ENCODE assay signal across 13 cellular contexts in genomic region chr2:25169073-25169470, GRCh38. TPM values are rescaled to one million over a fixed set of nuclear protein-coding genes. Genes with fewer than 3 reads are reported as not detected.
DNase-seq lines count a peak whose midpoint lies in the region; ATAC-seq lines count a peak whose summit lies in the region.
"Had no signal": no experiment of that assay in that cellular context is flagged by ENCODE, and none has a peak within 500 bp of the region (broad histone marks: within the 10 kb centered on the region; RNA-seq: fewer than 3 reads in every experiment).

No MANE protein-coding gene starts in this region.

- H4K8ac ChIP-seq in mesendoderm (ENCODE audit: low read depth, low read length) = no peak overlapping the region

- WGBS in mesendoderm (ENCODE audit: extremely low coverage, insufficient coverage, low lambda C conversion rate) = no CpG with 5 or more reads among the region's 2 CpGs

- H3K27ac Mint-ChIP-seq in activated naive CD4-positive, alpha-beta T cell treated with anti-CD3 and anti-CD28 coated beads, Interleukin-2, amount 10 ng/mL, durations not matched to agents 7 days and 5 days = no peak overlapping the region
- no peak overlapping the region for H3K27ac Mint-ChIP-seq in activated naive CD4-positive, alpha-beta T cell treated with anti-CD3 and anti-CD28 coated beads, Interleukin-2, amount 50 U/mL, for 72 hours
- no peak overlapping the region for H3K27ac Mint-ChIP-seq in activated T-helper 2 cell treated with anti-CD3 and anti-CD28 coated beads, Interferon-gamma antibody, Interleukin-2, Interleukin-4, amounts not matched to agents 10 μg/mL and 5 μg/mL and 100 μg/mL, durations not matched to agents 14 hours and 24 hours and 36 hours
- no peak overlapping the region for H3K27ac Mint-ChIP-seq in stimulated activated naive CD8-positive, alpha-beta T cell treated with anti-CD3 and anti-CD28 coated beads, Interleukin-15, amount 100 ng/mL, for 72 hours

- H2AK5ac ChIP-seq in mesendoderm (ENCODE audit: low read length) = no peak overlapping the region

- H3K23ac ChIP-seq in mesendoderm (ENCODE audit: low read length) = no peak overlapping the region

- no peaks in the 10 kb centered on the region for H3K79me1 ChIP-seq in mesendoderm (ENCODE audit: low read length)

- H3K27me3 Mint-ChIP-seq in activated naive CD4-positive, alpha-beta T cell treated with anti-CD3 and anti-CD28 coated beads, Interleukin-2, amount 10 ng/mL, durations not matched to agents 7 days and 5 days = peaks cover 87% of the 10 kb centered on the region
- H3K27me3 Mint-ChIP-seq in activated T-helper 2 cell treated with anti-CD3 and anti-CD28 coated beads, Interferon-gamma antibody, Interleukin-2, Interleukin-4, amounts not matched to agents 10 μg/mL and 5 μg/mL and 100 μg/mL, durations not matched to agents 14 hours and 24 hours and 36 hours (ENCODE audit: low read depth) = peaks cover 77% of the 10 kb centered on the region
- peaks cover 51% of the 10 kb centered on the region for H3K27me3 Mint-ChIP-seq in stimulated activated naive CD8-positive, alpha-beta T cell treated with anti-CD3 and anti-CD28 coated beads, Interleukin-15, amount 100 ng/mL, for 72 hours

- no peak overlapping the region for H2BK5ac ChIP-seq in mesendoderm (ENCODE audit: low read length)

- H3K4me1 Mint-ChIP-seq in activated naive CD4-positive, alpha-beta T cell treated with anti-CD3 and anti-CD28 coated beads, Interleukin-2, amount 10 ng/mL, durations not matched to agents 7 days and 5 days = peaks cover 39% of the 10 kb centered on the region
- H3K4me1 Mint-ChIP-seq in activated T-helper 2 cell treated with anti-CD3 and anti-CD28 coated beads, Interferon-gamma antibody, Interleukin-2, Interleukin-4, amounts not matched to agents 10 μg/mL and 5 μg/mL and 100 μg/mL, durations not matched to agents 14 hours and 24 hours and 36 hours (ENCODE audit: low read depth) = peaks cover 17% of the 10 kb centered on the region
- H3K4me1 Mint-ChIP-seq in stimulated activated naive CD8-positive, alpha-beta T cell treated with anti-CD3 and anti-CD28 coated beads, Interleukin-15, amount 100 ng/mL, for 72 hours = peaks cover 38% of the 10 kb centered on the region

- no peaks in the 10 kb centered on the region for H3K36me3 ChIP-seq in mesendoderm (ENCODE audit: control insufficient read depth, insufficient read depth, low read length)

- H3K27me3 ChIP-seq in mesendoderm (ENCODE audit: insufficient read depth, low read length, poor library complexity) = peaks cover 20% of the 10 kb centered on the region

- H3K4me1 ChIP-seq in mesendoderm (ENCODE audit: control insufficient read depth, low read depth, low read length) = no peaks in the 10 kb centered on the region

- H3K56ac ChIP-seq in mesendoderm (ENCODE audit: low read length) = peak overlapping the region; percentile 86

- H3K18ac ChIP-seq in mesendoderm (ENCODE audit: low read length) = no peak overlapping the region

- no peaks in the 10 kb centered on the region for H3K36me3 Mint-ChIP-seq in activated naive CD4-positive, alpha-beta T cell treated with anti-CD3 and anti-CD28 coated beads, Interleukin-2, amount 10 ng/mL, durations not matched to agents 7 days and 5 days
- H3K36me3 Mint-ChIP-seq in activated naive CD4-positive, alpha-beta T cell treated with anti-CD3 and anti-CD28 coated beads, Interleukin-2, amount 50 U/mL, for 72 hours = peaks cover 7 to 8% of the 10 kb centered on the region in 2 donors
- no peaks in the 10 kb centered on the region for H3K36me3 Mint-ChIP-seq in activated T-helper 2 cell treated with anti-CD3 and anti-CD28 coated beads, Interferon-gamma antibody, Interleukin-2, Interleukin-4, amounts not matched to agents 10 μg/mL and 5 μg/mL and 100 μg/mL, durations not matched to agents 14 hours and 24 hours and 36 hours (ENCODE audit: low read depth)

- CTCF ChIA-PET in activated naive CD4-positive, alpha-beta T cell treated with anti-CD3 and anti-CD28 coated beads, Interleukin-2, amount 10 ng/mL, durations not matched to agents 7 days and 5 days (lab: Charles Lee) = interaction anchor here (2.0 kb wide), 1 partner anchor 26 kb away, joined by 7 read pairs; no protein-coding TSS in a partner anchor

- ATAC-seq in activated naive CD4-positive, alpha-beta T cell treated with anti-CD3 and anti-CD28 coated beads, Interleukin-2, amount 50 U/mL, for 72 hours = no peak
- no peak for ATAC-seq in stimulated activated naive CD8-positive, alpha-beta T cell treated with anti-CD3 and anti-CD28 coated beads, Interleukin-15, amount 100 ng/mL, for 72 hours

- no peak overlapping the region for H3K27ac ChIP-seq in mesendoderm (ENCODE audit: low read depth, low read length)

- DNase-seq in activated naive CD4-positive, alpha-beta T cell treated with anti-CD3 and anti-CD28 coated beads, Interleukin-2, amount 10 ng/mL, durations not matched to agents 7 days and 5 days = no peak
- no peak for DNase-seq in activated naive CD4-positive, alpha-beta T cell treated with anti-CD3 and anti-CD28 coated beads, Interleukin-2, amount 50 U/mL, for 72 hours (ENCODE audit: low spot score in 2 of 2)
- DNase-seq in activated T-helper 2 cell treated with anti-CD3 and anti-CD28 coated beads, Interferon-gamma antibody, Interleukin-2, Interleukin-4, amounts not matched to agents 10 μg/mL and 5 μg/mL and 100 μg/mL, durations not matched to agents 14 hours and 24 hours and 36 hours (ENCODE audit: low spot score) = no peak
- no peak for DNase-seq in mesendoderm
- no peak for DNase-seq in stimulated activated naive CD8-positive, alpha-beta T cell treated with anti-CD3 and anti-CD28 coated beads, Interleukin-15, amount 100 ng/mL, for 72 hours
- no peak for DNase-seq in stimulated activated CD8-positive, alpha-beta memory T cell treated with anti-CD3 and anti-CD28 coated beads, Interleukin-4, amount 100 ng/mL, for 48 hours
- no peak for DNase-seq in amygdala (lab: John Stamatoyannopoulos, UW)
- DNase-seq in NOMO-1 treated with DMSO at 0.1 percent for 48 hours (lab: John Stamatoyannopoulos, UW; ENCODE audit: unreplicated experiment) = no peak
- DNase-seq: caudate nucleus, erythroblast, SHP77 treated with DMSO at 0.1 percent for 48 hours had no signal

- no peaks in the 10 kb centered on the region for H3K9me3 Mint-ChIP-seq in activated naive CD4-positive, alpha-beta T cell treated with anti-CD3 and anti-CD28 coated beads, Interleukin-2, amount 10 ng/mL, durations not matched to agents 7 days and 5 days
- no peaks in the 10 kb centered on the region for H3K9me3 Mint-ChIP-seq in activated naive CD4-positive, alpha-beta T cell treated with anti-CD3 and anti-CD28 coated beads, Interleukin-2, amount 50 U/mL, for 72 hours
- no peaks in the 10 kb centered on the region for H3K9me3 Mint-ChIP-seq in activated T-helper 2 cell treated with anti-CD3 and anti-CD28 coated beads, Interferon-gamma antibody, Interleukin-2, Interleukin-4, amounts not matched to agents 10 μg/mL and 5 μg/mL and 100 μg/mL, durations not matched to agents 14 hours and 24 hours and 36 hours
- H3K9me3 Mint-ChIP-seq in stimulated activated naive CD8-positive, alpha-beta T cell treated with anti-CD3 and anti-CD28 coated beads, Interleukin-15, amount 100 ng/mL, for 72 hours = no peaks in the 10 kb centered on the region

- no peak overlapping the region for H2BK120ac ChIP-seq in mesendoderm (ENCODE audit: low read depth, low read length)

- H4K5ac ChIP-seq in mesendoderm (ENCODE audit: low read length) = no peak overlapping the region

- H3K4me3 ChIP-seq in mesendoderm (ENCODE audit: low read length) = no peak overlapping the region
- H3K4me3 ChIP-seq: lung had no signal

- intact Hi-C loops in activated T-helper 2 cell treated with anti-CD3 and anti-CD28 coated beads, Interferon-gamma antibody, Interleukin-2, Interleukin-4, amounts not matched to agents 10 μg/mL and 5 μg/mL and 100 μg/mL, durations not matched to agents 14 hours and 24 hours and 36 hours (cut with micrococcal nuclease) = no loop called here

- H3K9ac ChIP-seq in mesendoderm (ENCODE audit: low read length) = no peak overlapping the region

- no peaks in the 10 kb centered on the region for H3K79me2 ChIP-seq in mesendoderm (ENCODE audit: control insufficient read depth, insufficient read depth, low read length)

- no peak overlapping the region for H3K4me2 ChIP-seq in mesendoderm (ENCODE audit: low read length)

- no peak overlapping the region for H3K4ac ChIP-seq in mesendoderm (ENCODE audit: low read depth, low read length)

- peak overlapping the region; percentile 52 for H3K4me3 Mint-ChIP-seq in activated naive CD4-positive, alpha-beta T cell treated with anti-CD3 and anti-CD28 coated beads, Interleukin-2, amount 10 ng/mL, durations not matched to agents 7 days and 5 days
- peak overlapping the region; percentile 64 for H3K4me3 Mint-ChIP-seq in activated T-helper 2 cell treated with anti-CD3 and anti-CD28 coated beads, Interferon-gamma antibody, Interleukin-2, Interleukin-4, amounts not matched to agents 10 μg/mL and 5 μg/mL and 100 μg/mL, durations not matched to agents 14 hours and 24 hours and 36 hours (ENCODE audit: low read depth)
- H3K4me3 Mint-ChIP-seq in stimulated activated naive CD8-positive, alpha-beta T cell treated with anti-CD3 and anti-CD28 coated beads, Interleukin-15, amount 100 ng/mL, for 72 hours = peak overlapping the region; percentile 83 to 85

- H2BK15ac ChIP-seq in mesendoderm (replicated peaks; ENCODE audit: low read depth) = no peak overlapping the region

RNA-seq across cellular contexts. Expression of gene POMC, which starts 0.7 kb away (rescaled TPM):
- total RNA-seq in activated naive CD4-positive, alpha-beta T cell treated with anti-CD3 and anti-CD28 coated beads, Interleukin-2, amount 50 U/mL, for 72 hours = 1 to 10 TPM; 2.4 to 7.8 TPM
- 5.8 and 6.7 TPM in 2 replicates for total RNA-seq in activated T-helper 2 cell treated with anti-CD3 and anti-CD28 coated beads, Interferon-gamma antibody, Interleukin-2, Interleukin-4, amounts not matched to agents 10 μg/mL and 5 μg/mL and 100 μg/mL, durations not matched to agents 14 hours and 24 hours and 36 hours
- polyA plus RNA-seq in mesendoderm (2013, experiment 1 of 2) = 3.3 TPM
- polyA plus RNA-seq in mesendoderm (2013, experiment 2 of 2) = 3.1 TPM
- total RNA-seq: MCF 10A had no signal
